26 cellular contexts compared by ENCODE assay signal in the genomic region with DNA sequence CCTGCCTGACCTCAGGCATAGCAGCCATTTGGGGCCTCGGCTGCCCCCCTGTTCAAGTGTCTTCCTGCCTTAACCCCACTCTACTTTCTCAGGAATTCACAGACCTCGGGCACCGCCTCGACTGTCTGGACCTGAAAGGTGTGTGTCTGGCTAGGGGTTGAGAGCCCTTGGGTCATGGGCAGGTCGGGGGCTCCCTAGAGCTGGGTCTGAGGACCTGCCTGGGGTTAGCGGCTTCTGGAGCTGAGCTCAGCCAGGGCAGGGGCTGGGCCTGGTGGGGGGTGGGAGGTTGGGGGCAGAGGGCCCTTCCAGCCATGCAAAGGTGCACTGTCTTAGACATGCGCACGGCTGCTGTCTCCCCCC. TPM values are rescaled to one million over a fixed set of nuclear protein-coding genes. Genes with fewer than 3 reads are reported as not detected.
DNase-seq lines count a peak whose midpoint lies in the region; ATAC-seq, FAIRE-seq and TF ChIP-seq lines count a peak whose summit lies in the region.
"Had no signal": no experiment of that assay in that cellular context is flagged by ENCODE, and none has a peak within 500 bp of the region (broad histone marks: within the 10 kb centered on the region; RNA-seq: fewer than 3 reads in every experiment).

No MANE protein-coding gene starts in this region.

- H3K4me3 ChIP-seq in BLaER1 (no peak overlapping the region), KMS-11 (IDR thresholded peaks at IDR 0.05; ENCODE audit: insufficient read depth, low read depth, low read length) (no peak overlapping the region), heart right ventricle (no peak overlapping the region)
- H3K4me3 ChIP-seq: GM12878, GM23248 had no signal

- H3K27ac Mint-ChIP-seq in dendritic cell treated with granulocyte-macrophage colony-stimulating factor and Interleukin-4, amounts not matched to agents 40 ng/mL and 50 ng/mL, for 4 days = peak overlapping the region; percentile 13
- H3K27ac Mint-ChIP-seq: B cell; CD4-positive, CD25-positive, alpha-beta regulatory T cell; HFFc6; IgD-negative memory B cell had no signal

- no peak overlapping the region for H3K4me2 ChIP-seq in BLaER1
- peak overlapping the region; percentile 99; the same call in 1 of the 2 replicates for H3K4me2 ChIP-seq in KMS-11

- H3K4me1 ChIP-seq in BLaER1 (peaks cover 58% of the 10 kb centered on the region), KMS-11 (ENCODE audit: low read depth, poor library complexity, severe bottlenecking) (peaks cover 55% of the 10 kb centered on the region), heart right ventricle (peaks cover 6 to 28% (median 21%) of the 10 kb centered on the region in 9 donors)

- 0 out of 2 replicates have a peak overlapping the region, but pooled peaks have one; percentile 26 for H3K27ac ChIP-seq in BLaER1
- peak overlapping the region; percentile 93 for H3K27ac ChIP-seq in KMS-11
- no peak overlapping the region for H3K27ac ChIP-seq in heart right ventricle
- H3K27ac ChIP-seq: GM23248 had no signal

- TF ChIP-seq CTCF in KMS-11 (conservative IDR thresholded peaks at IDR 0.05; ENCODE audit: low read depth, low read length) (no peak), heart right ventricle (IDR thresholded peaks at IDR 0.05) (no peak)

- no peak for TF ChIP-seq POLR2A in GM12892 (IDR thresholded peaks at IDR 0.05; ENCODE audit: low read depth, low read length)

- no peaks in the 10 kb centered on the region for H3K27me3 Mint-ChIP-seq in dendritic cell treated with granulocyte-macrophage colony-stimulating factor and Interleukin-4, amounts not matched to agents 40 ng/mL and 50 ng/mL, for 4 days
- H3K27me3 Mint-ChIP-seq: B cell; CD4-positive, CD25-positive, alpha-beta regulatory T cell; CD8-positive, alpha-beta memory T cell had no signal

- ATAC-seq in heart right ventricle = no peak
- ATAC-seq: GM12878, HCT116 had no signal

- no peak for FAIRE-seq in GM12892 (lab: Jason Lieb, UNC)
- FAIRE-seq: GM12878, H54, HTR-8/SVneo had no signal

- H3K36me3 Mint-ChIP-seq in dendritic cell treated with granulocyte-macrophage colony-stimulating factor and Interleukin-4, amounts not matched to agents 40 ng/mL and 50 ng/mL, for 4 days (ENCODE audit: low read depth) = peaks cover 59% of the 10 kb centered on the region
- H3K36me3 Mint-ChIP-seq: IgD-negative memory B cell had no signal

- 93 to 94% methylated on average over 8 of the region's 8 CpGs for WGBS in heart right ventricle, 2 donors

- peak; percentile 22 for DNase-seq in GM12892 (ENCODE audit: insufficient read length)
- DNase-seq in KBM-7 = no peak
- DNase-seq in heart right ventricle = no peak
- no peak for DNase-seq in NCI-H345 treated with DMSO at 0.1 percent for 48 hours (lab: John Stamatoyannopoulos, UW; ENCODE audit: unreplicated experiment)
- no peak for DNase-seq in NCI-H510A treated with DMSO at 0.1 percent for 48 hours (lab: John Stamatoyannopoulos, UW)
- DNase-seq: C1 segment of cervical spinal cord; CD4-positive, CD25-positive, alpha-beta regulatory T cell; CD8-positive, alpha-beta memory T cell; COR-L47; DMS 273 treated with DMSO at 0.1 percent for 48 hours; DMS53; DND-41; EL; GM23248; HFFc6; KG1 had no signal

- H3K9me3 Mint-ChIP-seq in dendritic cell treated with granulocyte-macrophage colony-stimulating factor and Interleukin-4, amounts not matched to agents 40 ng/mL and 50 ng/mL, for 4 days = no peaks in the 10 kb centered on the region
- H3K9me3 Mint-ChIP-seq: CD4-positive, CD25-positive, alpha-beta regulatory T cell; CD8-positive, alpha-beta memory T cell; HFFc6; IgD-negative memory B cell had no signal

- H4K20me1 ChIP-seq in BLaER1 (peaks cover 54% of the 10 kb centered on the region; the same call in 1 of the 2 replicates), KMS-11 (ENCODE audit: insufficient read depth) (no peaks in the 10 kb centered on the region)

- H3K36me3 ChIP-seq in BLaER1 (peaks cover 56% of the 10 kb centered on the region), KMS-11 (ENCODE audit: insufficient read depth) (no peaks in the 10 kb centered on the region), heart right ventricle (peaks cover 0 to 47% (median 11%) of the 10 kb centered on the region in 9 donors)

- no peaks in the 10 kb centered on the region for H3K27me3 ChIP-seq in BLaER1
- no peaks in the 10 kb centered on the region for H3K27me3 ChIP-seq in KMS-11 (ENCODE audit: insufficient read depth, low read depth)
- no peaks in the 10 kb centered on the region for H3K27me3 ChIP-seq in heart right ventricle

- intact Hi-C loops in dendritic cell treated with granulocyte-macrophage colony-stimulating factor and Interleukin-4, amounts not matched to agents 40 ng/mL and 50 ng/mL, for 4 days (cut with micrococcal nuclease) = no loop called here
- intact Hi-C loops in heart right ventricle (cut with DNase I) = no loop called here

- no peak overlapping the region for H3K9ac ChIP-seq in BLaER1
- H3K9ac ChIP-seq in KMS-11 = no peak overlapping the region
- H3K9ac ChIP-seq: GM23248 had no signal

- H3K4me3 Mint-ChIP-seq in dendritic cell treated with granulocyte-macrophage colony-stimulating factor and Interleukin-4, amounts not matched to agents 40 ng/mL and 50 ng/mL, for 4 days = no peak overlapping the region
- H3K4me3 Mint-ChIP-seq: B cell; CD4-positive, CD25-positive, alpha-beta regulatory T cell; CD8-positive, alpha-beta memory T cell; HFFc6; IgD-negative memory B cell had no signal

- H3K4me1 Mint-ChIP-seq in dendritic cell treated with granulocyte-macrophage colony-stimulating factor and Interleukin-4, amounts not matched to agents 40 ng/mL and 50 ng/mL, for 4 days (ENCODE audit: low read depth) = peaks cover 34% of the 10 kb centered on the region

- peaks cover 32% of the 10 kb centered on the region for H3K79me2 ChIP-seq in KMS-11 (ENCODE audit: insufficient read depth, low read depth)

- H2AFZ ChIP-seq in KMS-11 (ENCODE audit: low read depth) = no peak overlapping the region
- H2AFZ ChIP-seq: GM23248 had no signal

- no peaks in the 10 kb centered on the region for H3K9me3 ChIP-seq in BLaER1
- H3K9me3 ChIP-seq in heart right ventricle = no peaks in the 10 kb centered on the region

- in situ Hi-C loops in KBM-7 (cut with MboI; ENCODE audit: low pct_unique_long_range_greater_than_20kb, low sequenced_read_pairs) = no loop called here

RNA-seq across cellular contexts. Expression of a gene that starts 20.7 kb away (rescaled TPM):
- polyA plus RNA-seq in GM12892 (2012; ENCODE audit: missing spikeins) = 0.11 TPM
- total RNA-seq in heart right ventricle = under 1 TPM in 3 of 10 donors, not detected in 7; 0.06 to 0.09 (median 0.07) TPM
- polyA plus RNA-seq in heart right ventricle = under 1 TPM; 0.06 to 0.07 TPM
- total RNA-seq: A172 had no signal
- polyA plus RNA-seq: GM23248, IgD-negative memory B cell had no signal

RNA-seq across cellular contexts. Expression of a gene that starts 37.9 kb away (rescaled TPM):
- 41.1 TPM for polyA plus RNA-seq in GM12892 (2012; ENCODE audit: missing spikeins)
- 10 to 100 TPM; 14.3 to 24.9 (median 16.8) TPM for total RNA-seq in heart right ventricle
- polyA plus RNA-seq in heart right ventricle = 10 to 100 TPM; 15.9 to 18.9 TPM

RNA-seq across cellular contexts. Expression of a gene that starts 38.5 kb away (rescaled TPM):
- polyA plus RNA-seq in GM12892 (2012; ENCODE audit: missing spikeins) = 3.3 TPM
- 1 to 10 TPM; 2.8 to 8.6 (median 4.8) TPM for total RNA-seq in heart right ventricle
- polyA plus RNA-seq in heart right ventricle = 1 to 10 TPM; 2.2 to 6.1 TPM

RNA-seq across cellular contexts. Expression of a gene that starts 47.1 kb away (rescaled TPM):
- 6.2 TPM for polyA plus RNA-seq in GM12892 (2012; ENCODE audit: missing spikeins)
- 10 to 100 TPM; 12.5 to 19.2 (median 15.8) TPM for total RNA-seq in heart right ventricle
- polyA plus RNA-seq in heart right ventricle = 10 to 100 TPM; 20.9 to 38.3 TPM

Comparison
In these comparisons a context has a peak if more than half of its experiments do, and no peak if none do; other contexts are left out.
1. H3K27ac ChIP-seq: peak in BLaER1 (single experiment) and KMS-11 (single experiment); none in heart right ventricle (0 of 10).